Comparison of ENCODE assay signal across 1 cellular context in the genomic region with DNA sequence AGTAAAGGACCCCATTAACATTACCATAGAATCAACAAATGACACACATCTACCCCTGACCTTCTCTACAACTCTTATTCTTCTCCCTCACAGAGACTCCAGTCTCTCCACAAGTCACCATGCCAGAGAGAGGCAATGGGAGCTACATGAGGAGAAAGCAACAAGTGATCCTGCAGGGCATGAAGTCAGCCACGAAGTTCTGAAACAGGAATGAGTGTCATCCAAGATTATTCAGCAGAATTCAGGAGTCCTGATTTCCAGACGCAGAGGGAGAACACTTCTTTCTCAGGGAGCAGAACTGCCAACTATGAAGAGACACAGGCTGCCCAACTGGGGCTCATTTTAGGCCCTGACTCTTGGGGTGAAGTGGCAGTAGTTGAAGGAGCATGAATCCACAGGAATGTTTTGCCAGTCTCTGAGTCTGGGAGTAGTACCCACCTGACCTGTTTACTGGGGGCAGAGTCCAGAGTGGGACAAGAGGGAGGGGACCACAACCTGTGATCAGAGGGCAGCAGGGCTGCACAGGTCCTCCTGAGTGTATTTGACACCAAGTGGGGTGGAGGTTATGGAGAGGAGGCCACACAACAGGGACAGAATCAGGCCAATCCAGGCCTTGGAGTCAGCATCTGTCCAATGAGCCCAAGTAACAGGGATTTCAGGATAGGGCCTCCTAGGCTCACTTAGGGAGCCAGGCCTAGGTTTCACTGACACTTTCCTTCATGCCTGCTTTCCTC.
TF ChIP-seq lines count a peak whose summit lies in the region.

No MANE protein-coding gene starts in this region.

TF ChIP-seq in HepG2, 621 proteins besides CTCF, POLR2A, EP300 and RAD21 (continued from another document and continues in another):
- TF ChIP-seq, protein P1, sequence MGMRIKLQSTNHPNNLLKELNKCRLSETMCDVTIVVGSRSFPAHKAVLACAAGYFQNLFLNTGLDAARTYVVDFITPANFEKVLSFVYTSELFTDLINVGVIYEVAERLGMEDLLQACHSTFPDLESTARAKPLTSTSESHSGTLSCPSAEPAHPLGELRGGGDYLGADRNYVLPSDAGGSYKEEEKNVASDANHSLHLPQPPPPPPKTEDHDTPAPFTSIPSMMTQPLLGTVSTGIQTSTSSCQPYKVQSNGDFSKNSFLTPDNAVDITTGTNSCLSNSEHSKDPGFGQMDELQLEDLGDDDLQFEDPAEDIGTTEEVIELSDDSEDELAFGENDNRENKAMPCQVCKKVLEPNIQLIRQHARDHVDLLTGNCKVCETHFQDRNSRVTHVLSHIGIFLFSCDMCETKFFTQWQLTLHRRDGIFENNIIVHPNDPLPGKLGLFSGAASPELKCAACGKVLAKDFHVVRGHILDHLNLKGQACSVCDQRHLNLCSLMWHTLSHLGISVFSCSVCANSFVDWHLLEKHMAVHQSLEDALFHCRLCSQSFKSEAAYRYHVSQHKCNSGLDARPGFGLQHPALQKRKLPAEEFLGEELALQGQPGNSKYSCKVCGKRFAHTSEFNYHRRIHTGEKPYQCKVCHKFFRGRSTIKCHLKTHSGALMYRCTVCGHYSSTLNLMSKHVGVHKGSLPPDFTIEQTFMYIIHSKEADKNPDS (CRISPR knock-in tag; IDR thresholded peaks at IDR 0.05) = peak; percentile 9; the same call in 1 of the 2 replicates
- TF ChIP-seq, protein P2, sequence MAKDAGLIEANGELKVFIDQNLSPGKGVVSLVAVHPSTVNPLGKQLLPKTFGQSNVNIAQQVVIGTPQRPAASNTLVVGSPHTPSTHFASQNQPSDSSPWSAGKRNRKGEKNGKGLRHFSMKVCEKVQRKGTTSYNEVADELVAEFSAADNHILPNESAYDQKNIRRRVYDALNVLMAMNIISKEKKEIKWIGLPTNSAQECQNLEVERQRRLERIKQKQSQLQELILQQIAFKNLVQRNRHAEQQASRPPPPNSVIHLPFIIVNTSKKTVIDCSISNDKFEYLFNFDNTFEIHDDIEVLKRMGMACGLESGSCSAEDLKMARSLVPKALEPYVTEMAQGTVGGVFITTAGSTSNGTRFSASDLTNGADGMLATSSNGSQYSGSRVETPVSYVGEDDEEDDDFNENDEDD (CRISPR knock-in tag; IDR thresholded peaks at IDR 0.05; ENCODE audit: borderline replicate concordance) = 0 out of 2 replicates have a peak, but pooled peaks have one; percentile 32
- TF ChIP-seq ZNF772 (CRISPR knock-in tag; IDR thresholded peaks at IDR 0.05) (0 out of 2 replicates have a peak, but pooled peaks have one; percentile 56), YEATS2 (CRISPR knock-in tag; IDR thresholded peaks at IDR 0.05; ENCODE audit: borderline replicate concordance) (peak; percentile 21; the same call in 1 of the 2 replicates), ZNF441 (CRISPR knock-in tag; IDR thresholded peaks at IDR 0.05; ENCODE audit: borderline replicate concordance) (no peak), TCF12 (IDR thresholded peaks at IDR 0.05) (no peak), TCF12 (CRISPR knock-in tag; IDR thresholded peaks at IDR 0.05) (0 out of 2 replicates have a peak, but pooled peaks have one; percentile 16), MIXL1 (CRISPR knock-in tag; IDR thresholded peaks at IDR 0.05) (peak; percentile 44; the same call in 1 of the 2 replicates), RFXAP (CRISPR knock-in tag; IDR thresholded peaks at IDR 0.05; ENCODE audit: borderline replicate concordance) (no peak), FIP1L1 (IDR thresholded peaks at IDR 0.05; ENCODE audit: borderline replicate concordance, insufficient read depth, low read depth, low read length) (0 out of 2 replicates have a peak, but pooled peaks have one; percentile 2), FOXJ3 (CRISPR knock-in tag; IDR thresholded peaks at IDR 0.05; ENCODE audit: borderline replicate concordance) (peak; percentile 17; the same call in 1 of the 2 replicates), ZNF30 (CRISPR knock-in tag; IDR thresholded peaks at IDR 0.05) (0 out of 2 replicates have a peak, but pooled peaks have one; percentile 35), SOX13 (IDR thresholded peaks at IDR 0.05) (no peak), SOX13 (CRISPR knock-in tag; conservative IDR thresholded peaks at IDR 0.05 in 1 of 2, IDR thresholded peaks at IDR 0.05 in 1 of 2) (0 out of 4 replicates have a peak, but pooled peaks of 1 of the 2 experiments have one; percentile 30), NFKBIZ (CRISPR knock-in tag; IDR thresholded peaks at IDR 0.05) (0 out of 2 replicates have a peak, but pooled peaks have one; percentile 14), ZNF253 (CRISPR knock-in tag; IDR thresholded peaks at IDR 0.05; ENCODE audit: borderline replicate concordance) (0 out of 2 replicates have a peak, but pooled peaks have one; percentile 18), NFRKB (IDR thresholded peaks at IDR 0.05) (no peak), NR2F1 (CRISPR knock-in tag; IDR thresholded peaks at IDR 0.05) (peak in 1 of 2 experiments; percentile 54; a peak in 2 of 4 replicates), ZBTB7B (CRISPR knock-in tag; IDR thresholded peaks at IDR 0.05) (peak; percentile 5; the same call in 1 of the 2 replicates), ZC3H4 (CRISPR knock-in tag; IDR thresholded peaks at IDR 0.05; ENCODE audit: borderline replicate concordance) (peak; percentile 3; the same call in 1 of the 2 replicates), BRCA1 (CRISPR knock-in tag; IDR thresholded peaks at IDR 0.05) (0 out of 2 replicates have a peak, but pooled peaks have one; percentile 17), ZNF850 (CRISPR knock-in tag; conservative IDR thresholded peaks at IDR 0.05) (no peak), SNAPC2 (CRISPR knock-in tag; IDR thresholded peaks at IDR 0.05) (no peak), ZNF224 (CRISPR knock-in tag; IDR thresholded peaks at IDR 0.05) (0 out of 2 replicates have a peak, but pooled peaks have one; percentile 25), POGZ (CRISPR knock-in tag; IDR thresholded peaks at IDR 0.05) (0 out of 2 replicates have a peak, but pooled peaks have one; percentile 23)
- TF ChIP-seq, protein P3, sequence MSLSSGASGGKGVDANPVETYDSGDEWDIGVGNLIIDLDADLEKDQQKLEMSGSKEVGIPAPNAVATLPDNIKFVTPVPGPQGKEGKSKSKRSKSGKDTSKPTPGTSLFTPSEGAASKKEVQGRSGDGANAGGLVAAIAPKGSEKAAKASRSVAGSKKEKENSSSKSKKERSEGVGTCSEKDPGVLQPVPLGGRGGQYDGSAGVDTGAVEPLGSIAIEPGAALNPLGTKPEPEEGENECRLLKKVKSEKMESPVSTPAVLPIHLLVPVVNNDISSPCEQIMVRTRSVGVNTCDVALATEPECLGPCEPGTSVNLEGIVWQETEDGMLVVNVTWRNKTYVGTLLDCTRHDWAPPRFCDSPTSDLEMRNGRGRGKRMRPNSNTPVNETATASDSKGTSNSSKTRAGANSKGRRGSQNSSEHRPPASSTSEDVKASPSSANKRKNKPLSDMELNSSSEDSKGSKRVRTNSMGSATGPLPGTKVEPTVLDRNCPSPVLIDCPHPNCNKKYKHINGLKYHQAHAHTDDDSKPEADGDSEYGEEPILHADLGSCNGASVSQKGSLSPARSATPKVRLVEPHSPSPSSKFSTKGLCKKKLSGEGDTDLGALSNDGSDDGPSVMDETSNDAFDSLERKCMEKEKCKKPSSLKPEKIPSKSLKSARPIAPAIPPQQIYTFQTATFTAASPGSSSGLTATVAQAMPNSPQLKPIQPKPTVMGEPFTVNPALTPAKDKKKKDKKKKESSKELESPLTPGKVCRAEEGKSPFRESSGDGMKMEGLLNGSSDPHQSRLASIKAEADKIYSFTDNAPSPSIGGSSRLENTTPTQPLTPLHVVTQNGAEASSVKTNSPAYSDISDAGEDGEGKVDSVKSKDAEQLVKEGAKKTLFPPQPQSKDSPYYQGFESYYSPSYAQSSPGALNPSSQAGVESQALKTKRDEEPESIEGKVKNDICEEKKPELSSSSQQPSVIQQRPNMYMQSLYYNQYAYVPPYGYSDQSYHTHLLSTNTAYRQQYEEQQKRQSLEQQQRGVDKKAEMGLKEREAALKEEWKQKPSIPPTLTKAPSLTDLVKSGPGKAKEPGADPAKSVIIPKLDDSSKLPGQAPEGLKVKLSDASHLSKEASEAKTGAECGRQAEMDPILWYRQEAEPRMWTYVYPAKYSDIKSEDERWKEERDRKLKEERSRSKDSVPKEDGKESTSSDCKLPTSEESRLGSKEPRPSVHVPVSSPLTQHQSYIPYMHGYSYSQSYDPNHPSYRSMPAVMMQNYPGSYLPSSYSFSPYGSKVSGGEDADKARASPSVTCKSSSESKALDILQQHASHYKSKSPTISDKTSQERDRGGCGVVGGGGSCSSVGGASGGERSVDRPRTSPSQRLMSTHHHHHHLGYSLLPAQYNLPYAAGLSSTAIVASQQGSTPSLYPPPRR (CRISPR knock-in tag; IDR thresholded peaks at IDR 0.05; ENCODE audit: borderline replicate concordance) = 0 out of 2 replicates have a peak, but pooled peaks have one; percentile 27
- TF ChIP-seq, protein P4, sequence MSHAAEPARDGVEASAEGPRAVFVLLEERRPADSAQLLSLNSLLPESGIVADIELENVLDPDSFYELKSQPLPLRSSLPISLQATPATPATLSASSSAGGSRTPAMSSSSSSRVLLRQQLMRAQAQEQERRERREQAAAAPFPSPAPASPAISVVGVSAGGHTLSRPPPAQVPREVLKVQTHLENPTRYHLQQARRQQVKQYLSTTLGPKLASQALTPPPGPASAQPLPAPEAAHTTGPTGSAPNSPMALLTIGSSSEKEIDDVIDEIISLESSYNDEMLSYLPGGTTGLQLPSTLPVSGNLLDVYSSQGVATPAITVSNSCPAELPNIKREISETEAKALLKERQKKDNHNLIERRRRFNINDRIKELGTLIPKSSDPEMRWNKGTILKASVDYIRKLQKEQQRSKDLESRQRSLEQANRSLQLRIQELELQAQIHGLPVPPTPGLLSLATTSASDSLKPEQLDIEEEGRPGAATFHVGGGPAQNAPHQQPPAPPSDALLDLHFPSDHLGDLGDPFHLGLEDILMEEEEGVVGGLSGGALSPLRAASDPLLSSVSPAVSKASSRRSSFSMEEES (CRISPR knock-in tag; IDR thresholded peaks at IDR 0.05) = peak; percentile 82
- TF ChIP-seq, protein P5, sequence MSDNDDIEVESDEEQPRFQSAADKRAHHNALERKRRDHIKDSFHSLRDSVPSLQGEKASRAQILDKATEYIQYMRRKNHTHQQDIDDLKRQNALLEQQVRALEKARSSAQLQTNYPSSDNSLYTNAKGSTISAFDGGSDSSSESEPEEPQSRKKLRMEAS (IDR thresholded peaks at IDR 0.05) = peak; percentile 66
- TF ChIP-seq, protein P6, sequence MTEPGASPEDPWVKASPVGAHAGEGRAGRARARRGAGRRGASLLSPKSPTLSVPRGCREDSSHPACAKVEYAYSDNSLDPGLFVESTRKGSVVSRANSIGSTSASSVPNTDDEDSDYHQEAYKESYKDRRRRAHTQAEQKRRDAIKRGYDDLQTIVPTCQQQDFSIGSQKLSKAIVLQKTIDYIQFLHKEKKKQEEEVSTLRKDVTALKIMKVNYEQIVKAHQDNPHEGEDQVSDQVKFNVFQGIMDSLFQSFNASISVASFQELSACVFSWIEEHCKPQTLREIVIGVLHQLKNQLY (CRISPR knock-in tag; IDR thresholded peaks at IDR 0.05) = no peak
- TF ChIP-seq, protein P7, sequence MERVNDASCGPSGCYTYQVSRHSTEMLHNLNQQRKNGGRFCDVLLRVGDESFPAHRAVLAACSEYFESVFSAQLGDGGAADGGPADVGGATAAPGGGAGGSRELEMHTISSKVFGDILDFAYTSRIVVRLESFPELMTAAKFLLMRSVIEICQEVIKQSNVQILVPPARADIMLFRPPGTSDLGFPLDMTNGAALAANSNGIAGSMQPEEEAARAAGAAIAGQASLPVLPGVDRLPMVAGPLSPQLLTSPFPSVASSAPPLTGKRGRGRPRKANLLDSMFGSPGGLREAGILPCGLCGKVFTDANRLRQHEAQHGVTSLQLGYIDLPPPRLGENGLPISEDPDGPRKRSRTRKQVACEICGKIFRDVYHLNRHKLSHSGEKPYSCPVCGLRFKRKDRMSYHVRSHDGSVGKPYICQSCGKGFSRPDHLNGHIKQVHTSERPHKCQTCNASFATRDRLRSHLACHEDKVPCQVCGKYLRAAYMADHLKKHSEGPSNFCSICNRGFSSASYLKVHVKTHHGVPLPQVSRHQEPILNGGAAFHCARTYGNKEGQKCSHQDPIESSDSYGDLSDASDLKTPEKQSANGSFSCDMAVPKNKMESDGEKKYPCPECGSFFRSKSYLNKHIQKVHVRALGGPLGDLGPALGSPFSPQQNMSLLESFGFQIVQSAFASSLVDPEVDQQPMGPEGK (CRISPR knock-in tag; IDR thresholded peaks at IDR 0.05) = peak; percentile 71
- TF ChIP-seq, protein P8, sequence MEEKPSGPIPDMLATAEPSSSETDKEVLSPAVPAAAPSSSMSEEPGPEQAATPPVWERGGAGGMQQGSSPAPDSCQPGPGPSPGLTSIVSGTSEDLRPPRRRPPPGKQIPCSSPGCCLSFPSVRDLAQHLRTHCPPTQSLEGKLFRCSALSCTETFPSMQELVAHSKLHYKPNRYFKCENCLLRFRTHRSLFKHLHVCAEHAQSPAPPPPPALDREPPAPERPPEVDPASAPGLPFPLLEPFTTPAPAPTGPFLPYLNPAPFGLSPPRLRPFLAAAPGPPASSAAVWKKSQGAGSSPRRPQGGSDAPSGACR (CRISPR knock-in tag; IDR thresholded peaks at IDR 0.05) = peak; percentile 84; the same call in 1 of the 2 replicates
- TF ChIP-seq, protein P9, sequence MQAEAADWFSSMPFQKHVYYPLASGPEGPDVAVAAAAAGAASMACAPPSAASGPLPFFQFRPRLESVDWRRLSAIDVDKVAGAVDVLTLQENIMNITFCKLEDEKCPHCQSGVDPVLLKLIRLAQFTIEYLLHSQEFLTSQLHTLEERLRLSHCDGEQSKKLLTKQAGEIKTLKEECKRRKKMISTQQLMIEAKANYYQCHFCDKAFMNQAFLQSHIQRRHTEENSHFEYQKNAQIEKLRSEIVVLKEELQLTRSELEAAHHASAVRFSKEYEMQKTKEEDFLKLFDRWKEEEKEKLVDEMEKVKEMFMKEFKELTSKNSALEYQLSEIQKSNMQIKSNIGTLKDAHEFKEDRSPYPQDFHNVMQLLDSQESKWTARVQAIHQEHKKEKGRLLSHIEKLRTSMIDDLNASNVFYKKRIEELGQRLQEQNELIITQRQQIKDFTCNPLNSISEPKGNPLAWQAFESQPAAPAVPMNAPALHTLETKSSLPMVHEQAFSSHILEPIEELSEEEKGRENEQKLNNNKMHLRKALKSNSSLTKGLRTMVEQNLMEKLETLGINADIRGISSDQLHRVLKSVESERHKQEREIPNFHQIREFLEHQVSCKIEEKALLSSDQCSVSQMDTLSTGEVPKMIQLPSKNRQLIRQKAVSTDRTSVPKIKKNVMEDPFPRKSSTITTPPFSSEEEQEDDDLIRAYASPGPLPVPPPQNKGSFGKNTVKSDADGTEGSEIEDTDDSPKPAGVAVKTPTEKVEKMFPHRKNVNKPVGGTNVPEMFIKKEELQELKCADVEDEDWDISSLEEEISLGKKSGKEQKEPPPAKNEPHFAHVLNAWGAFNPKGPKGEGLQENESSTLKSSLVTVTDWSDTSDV (CRISPR knock-in tag; IDR thresholded peaks at IDR 0.05) = peak; percentile 50; the same call in 1 of the 2 replicates
- TF ChIP-seq, protein P10, sequence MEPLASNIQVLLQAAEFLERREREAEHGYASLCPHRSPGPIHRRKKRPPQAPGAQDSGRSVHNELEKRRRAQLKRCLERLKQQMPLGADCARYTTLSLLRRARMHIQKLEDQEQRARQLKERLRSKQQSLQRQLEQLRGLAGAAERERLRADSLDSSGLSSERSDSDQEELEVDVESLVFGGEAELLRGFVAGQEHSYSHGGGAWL (CRISPR knock-in tag; IDR thresholded peaks at IDR 0.05) = peak; percentile 2; the same call in 1 of the 2 replicates
